In genomic region chr20:33826270-33826897, GRCh38 we compare ENCODE assay signal across 1 cellular context.
TF ChIP-seq lines count a peak whose summit lies in the region.

No MANE protein-coding gene starts in this region.

TF ChIP-seq in HepG2, 621 proteins besides CTCF, POLR2A, EP300 and RAD21 (continued from another document and continues in another):
- TF ChIP-seq ARID5B (CRISPR knock-in tag; IDR thresholded peaks at IDR 0.05) (peak; percentile 18; the same call in 1 of the 2 replicates), SAFB2 (CRISPR knock-in tag; IDR thresholded peaks at IDR 0.05; ENCODE audit: borderline replicate concordance, low read depth) (0 out of 2 replicates have a peak, but pooled peaks have one; percentile 63), CBX2 (IDR thresholded peaks at IDR 0.05; ENCODE audit: low read depth, low read length) (no peak), CBX2 (CRISPR knock-in tag; IDR thresholded peaks at IDR 0.05; ENCODE audit: low read depth) (no peak), ZNF761 (CRISPR knock-in tag; conservative IDR thresholded peaks at IDR 0.05) (0 out of 2 replicates have a peak, but pooled peaks have one; percentile 17), ZNF296 (CRISPR knock-in tag; conservative IDR thresholded peaks at IDR 0.05) (0 out of 2 replicates have a peak, but pooled peaks have one; percentile 58), ZNF124 (CRISPR knock-in tag; IDR thresholded peaks at IDR 0.05) (peak; percentile 35; the same call in 1 of the 2 replicates), ZNF75D (CRISPR knock-in tag; IDR thresholded peaks at IDR 0.05; ENCODE audit: borderline replicate concordance) (no peak), MIXL1 (CRISPR knock-in tag; IDR thresholded peaks at IDR 0.05) (peak; percentile 53; the same call in 1 of the 2 replicates), ZNF776 (CRISPR knock-in tag; IDR thresholded peaks at IDR 0.05) (no peak), ZNF530 (CRISPR knock-in tag; IDR thresholded peaks at IDR 0.05; ENCODE audit: low read depth) (no peak), SOX13 (IDR thresholded peaks at IDR 0.05) (no peak), SOX13 (CRISPR knock-in tag; conservative IDR thresholded peaks at IDR 0.05 in 1 of 2, IDR thresholded peaks at IDR 0.05 in 1 of 2) (0 out of 4 replicates have a peak, but pooled peaks of 1 of the 2 experiments have one; percentile 12), BCL3 (CRISPR knock-in tag; IDR thresholded peaks at IDR 0.05) (0 out of 2 replicates have a peak, but pooled peaks have one; percentile 2), USF2 (IDR thresholded peaks at IDR 0.05; ENCODE audit: low read depth, low read length) (no peak), USF2 (CRISPR knock-in tag; IDR thresholded peaks at IDR 0.05; ENCODE audit: borderline replicate concordance) (peak; percentile 81; the same call in 1 of the 2 replicates), CBX1 (IDR thresholded peaks at IDR 0.05; ENCODE audit: low read depth) (no peak), REPIN1 (CRISPR knock-in tag; IDR thresholded peaks at IDR 0.05; ENCODE audit: borderline replicate concordance, low read depth) (0 out of 2 replicates have a peak, but pooled peaks have one; percentile 31), ZMYM4 (CRISPR knock-in tag; IDR thresholded peaks at IDR 0.05) (no peak; the same call in 1 of the 2 replicates), ZNF276 (CRISPR knock-in tag; IDR thresholded peaks at IDR 0.05; ENCODE audit: low read depth) (no peak), NFYB (CRISPR knock-in tag; IDR thresholded peaks at IDR 0.05) (peak; percentile 83), PAXIP1 (CRISPR knock-in tag; conservative IDR thresholded peaks at IDR 0.05) (0 out of 2 replicates have a peak, but pooled peaks have one; percentile 3), MXD4 (CRISPR knock-in tag; IDR thresholded peaks at IDR 0.05) (no peak), DRAP1 (CRISPR knock-in tag; IDR thresholded peaks at IDR 0.05) (0 out of 2 replicates have a peak, but pooled peaks have one; percentile 11), ZFX (CRISPR knock-in tag; IDR thresholded peaks at IDR 0.05; ENCODE audit: low read depth) (0 out of 2 replicates have a peak, but pooled peaks have one; percentile 12), HOXA5 (CRISPR knock-in tag; IDR thresholded peaks at IDR 0.05) (no peak), PBX2 (CRISPR knock-in tag; IDR thresholded peaks at IDR 0.05) (peak; percentile 88), ZBTB38 (CRISPR knock-in tag; IDR thresholded peaks at IDR 0.05) (no peak), DMTF1 (CRISPR knock-in tag; IDR thresholded peaks at IDR 0.05) (0 out of 2 replicates have a peak, but pooled peaks have one; percentile 17), TOPORS (CRISPR knock-in tag; IDR thresholded peaks at IDR 0.05) (peak; percentile 51; the same call in 1 of the 2 replicates), ZBTB46 (CRISPR knock-in tag; IDR thresholded peaks at IDR 0.05; ENCODE audit: borderline replicate concordance) (0 out of 2 replicates have a peak, but pooled peaks have one; percentile 45), ZNF256 (CRISPR knock-in tag; conservative IDR thresholded peaks at IDR 0.05) (no peak), ZNF235 (CRISPR knock-in tag; IDR thresholded peaks at IDR 0.05; ENCODE audit: borderline replicate concordance) (no peak), ASH2L (IDR thresholded peaks at IDR 0.05; ENCODE audit: insufficient read length, low read depth, low read length) (peak; percentile 1), NFYC (CRISPR knock-in tag; IDR thresholded peaks at IDR 0.05) (peak; percentile 84), RXRB (CRISPR knock-in tag; IDR thresholded peaks at IDR 0.05; ENCODE audit: borderline replicate concordance) (peak; percentile 45; the same call in 1 of the 2 replicates), ZFP90 (CRISPR knock-in tag; IDR thresholded peaks at IDR 0.05; ENCODE audit: borderline replicate concordance) (0 out of 2 replicates have a peak, but pooled peaks have one; percentile 19), ZNF563 (CRISPR knock-in tag; IDR thresholded peaks at IDR 0.05) (no peak), ZNF619 (CRISPR knock-in tag; IDR thresholded peaks at IDR 0.05) (0 out of 2 replicates have a peak, but pooled peaks have one; percentile 26)
